In genomic region chr10:48464871-48465736, GRCh38 we compare ENCODE assay signal across 13 cellular contexts.
DNase-seq lines count a peak whose midpoint lies in the region; ATAC-seq and TF ChIP-seq lines count a peak whose summit lies in the region.
"Had no signal": no experiment of that assay in that cellular context is flagged by ENCODE, and none has a peak within 500 bp of the region (broad histone marks: within the 10 kb centered on the region; RNA-seq: fewer than 3 reads in every experiment).

No MANE protein-coding gene starts in this region.

- intact Hi-C loops in head of caudate nucleus (cut with DNase I) = no loop called here

- H3K36me3 ChIP-seq in BE2C (no peaks in the 10 kb centered on the region), NT2/D1 (ENCODE audit: insufficient read depth, insufficient read length, low read length) (no peaks in the 10 kb centered on the region)

- peak overlapping the region; percentile 4 for H3K9ac ChIP-seq in NT2/D1 (ENCODE audit: insufficient read length, low read depth)
- H3K9ac ChIP-seq: KMS-11 had no signal

- no peaks in the 10 kb centered on the region for H3K9me3 ChIP-seq in BE2C
- no peaks in the 10 kb centered on the region for H3K9me3 ChIP-seq in NT2/D1 (ENCODE audit: insufficient read depth, low read length)

- ATAC-seq in HG02588 (IDR thresholded peaks at IDR 0.05; ENCODE audit: unreplicated experiment) (no peak), HG02938 (IDR thresholded peaks at IDR 0.05; ENCODE audit: unreplicated experiment) (no peak)
- ATAC-seq: activated naive CD4-positive, alpha-beta T cell treated with anti-CD3 and anti-CD28 coated beads, Interleukin-2, amount 50 U/mL, for 72 hours had no signal

- H3K4me3 ChIP-seq in BE2C (ENCODE audit: low read depth, low read length) (no peak overlapping the region), NT2/D1 (ENCODE audit: insufficient read length, low read depth) (no peak overlapping the region)

- no peak for TF ChIP-seq CTCF in BE2C (IDR thresholded peaks at IDR 0.05; ENCODE audit: low read depth, low read length)

- DNase-seq in BE2C (peak; percentile 13), NT2/D1 (ENCODE audit: low read depth, low spot score) (no peak), head of caudate nucleus (peak in 36 of 42 donors; percentile 7 to 71 (median 52)), occipital lobe (lab: John Stamatoyannopoulos, UW) (peak; percentile 36), OCI-M2 (lab: John Stamatoyannopoulos, UW; ENCODE audit: unreplicated experiment) (no peak), NCI-H748 treated with DMSO at 0.1 percent for 48 hours (lab: John Stamatoyannopoulos, UW) (no peak)
- DNase-seq: activated CD4-positive, alpha-beta T cell treated with anti-CD3 and anti-CD28 coated beads for 48 hours; nephron progenitor cell; stimulated activated CD4-positive, alpha-beta T cell treated with anti-CD3 and anti-CD28 coated beads, Interleukin-4, amount 100 ng/mL, for 24 hours had no signal

- H3K27me3 ChIP-seq in BE2C (peaks cover 8% of the 10 kb centered on the region), NT2/D1 (ENCODE audit: insufficient read depth, insufficient read length) (no peaks in the 10 kb centered on the region)

- H3K4me1 ChIP-seq in BE2C (peaks cover 8% of the 10 kb centered on the region), NT2/D1 (ENCODE audit: insufficient read depth, insufficient read length) (peaks cover 25% of the 10 kb centered on the region)

Comparison
In these comparisons a context has a peak if more than half of its experiments do, and no peak if none do; other contexts are left out.
1. DNase-seq: peak in BE2C (single experiment), head of caudate nucleus (36 of 42) and occipital lobe (single experiment); none in NT2/D1 (single experiment), OCI-M2 (single experiment) and NCI-H748 treated with DMSO at 0.1 percent for 48 hours (single experiment).